ENCODE assay signal across 30 cellular contexts in genomic region chr4:113511944-113512343, GRCh38.
"Had no signal": no experiment of that assay in that cellular context is flagged by ENCODE, and none has a peak within 500 bp of the region (broad histone marks: within the 10 kb centered on the region; RNA-seq: fewer than 3 reads in every experiment).

No MANE protein-coding gene starts in this region.

- H3K9me3 ChIP-seq: neutrophil, pancreas, prostate gland, spleen, stomach, thoracic aorta, thyroid gland, tibial nerve, upper lobe of left lung, vagina had no signal

- H3K4me1 ChIP-seq: pancreas, prostate gland, spleen, stomach, thyroid gland, tibial nerve, upper lobe of left lung, vagina had no signal

- H3K4me2 ChIP-seq: smooth muscle cell had no signal

- H3K27me3 Mint-ChIP-seq: naive thymus-derived CD8-positive, alpha-beta T cell; natural killer cell treated with Interleukin-12 subunit alpha and Interleukin-12 subunit beta and Interleukin-15 and Interleukin-18, amount 100 ng/mL, for 72 hours; stimulated activated memory B cell treated with anti-CD40 and anti-IgM and Interleukin-4, amounts not matched to agents 10 μg/mL and 1 μg/mL and 100 μg/mL, for 72 hours; stimulated activated naive CD8-positive, alpha-beta T cell treated with anti-CD3 and anti-CD28 coated beads, Interleukin-15, Interleukin-2, amounts not matched to agents 100 ng/mL and 50 ng/mL, for 24 hours had no signal

- H3K4me3 Mint-ChIP-seq: naive thymus-derived CD8-positive, alpha-beta T cell; natural killer cell treated with Interleukin-12 subunit alpha and Interleukin-12 subunit beta and Interleukin-15 and Interleukin-18, amount 100 ng/mL, for 72 hours; nephron progenitor cell; neural crest cell; stimulated activated memory B cell treated with anti-CD40 and anti-IgM and Interleukin-4, amounts not matched to agents 10 μg/mL and 1 μg/mL and 100 μg/mL, for 72 hours; stimulated activated naive CD8-positive, alpha-beta T cell treated with anti-CD3 and anti-CD28 coated beads, Interleukin-15, Interleukin-2, amounts not matched to agents 100 ng/mL and 50 ng/mL, for 24 hours had no signal

- H3K36me3 ChIP-seq: neutrophil, prostate gland had no signal

- H3K4me3 ChIP-seq: pancreas, prostate gland, skin epidermis, smooth muscle cell, spleen, stomach, thoracic aorta, thyroid gland, tibial nerve, upper lobe of left lung, vagina had no signal

- H3K4me1 Mint-ChIP-seq: naive thymus-derived CD8-positive, alpha-beta T cell; nephron progenitor cell; neural crest cell; stimulated activated memory B cell treated with anti-CD40 and anti-IgM and Interleukin-4, amounts not matched to agents 10 μg/mL and 1 μg/mL and 100 μg/mL, for 72 hours had no signal

- H3K9me3 Mint-ChIP-seq: naive thymus-derived CD8-positive, alpha-beta T cell; natural killer cell treated with Interleukin-12 subunit alpha and Interleukin-12 subunit beta and Interleukin-15 and Interleukin-18, amount 100 ng/mL, for 72 hours; nephron progenitor cell; neural crest cell; stimulated activated memory B cell treated with anti-CD40 and anti-IgM and Interleukin-4, amounts not matched to agents 10 μg/mL and 1 μg/mL and 100 μg/mL, for 72 hours; stimulated activated naive CD8-positive, alpha-beta T cell treated with anti-CD3 and anti-CD28 coated beads, Interleukin-15, Interleukin-2, amounts not matched to agents 100 ng/mL and 50 ng/mL, for 24 hours had no signal

- DNase-seq: naive thymus-derived CD8-positive, alpha-beta T cell; nephron progenitor cell; nucleus accumbens; pancreas; retina; right cardiac atrium; spleen; stimulated activated CD4-positive, alpha-beta T cell treated with anti-CD3 and anti-CD28 coated beads, Interleukin-12 subunit alpha, Interleukin-12 subunit beta, amount 100 ng/mL, for 4 hours; stimulated activated CD4-positive, alpha-beta T cell treated with anti-CD3 and anti-CD28 coated beads, Interleukin-1b, Interleukin-23, amount 100 ng/mL, for 48 hours; stimulated activated CD4-positive, alpha-beta T cell treated with anti-CD3 and anti-CD28 coated beads, Interleukin-4, amount 100 ng/mL, for 1 hour; stimulated activated CD4-positive, alpha-beta T cell treated with anti-CD3 and anti-CD28 coated beads, Interleukin-4, amount 100 ng/mL, for 4 hours; stimulated activated CD8-positive, alpha-beta memory T cell treated with anti-CD3 and anti-CD28 coated beads, Interleukin-4, amount 100 ng/mL, for 48 hours; stimulated activated naive CD4-positive, alpha-beta T cell treated with Interleukin-2 at 50 U/mL for 16 hours; stomach; thyroid gland; trophoblast cell; upper lobe of left lung had no signal

- H3K27me3 ChIP-seq: neutrophil, pancreas, spleen, stomach, thyroid gland, tibial nerve, upper lobe of left lung, vagina had no signal

- ATAC-seq: naive thymus-derived CD8-positive, alpha-beta T cell; natural killer cell treated with Interleukin-12 subunit alpha and Interleukin-12 subunit beta and Interleukin-15 and Interleukin-18, amount 100 ng/mL, for 72 hours; pancreas; sciatic nerve; stimulated activated memory B cell treated with anti-CD40 and anti-IgM and Interleukin-4, amounts not matched to agents 10 μg/mL and 1 μg/mL and 100 μg/mL, for 72 hours had no signal

- FAIRE-seq: pancreas, urothelium cell line had no signal

- H3K27ac Mint-ChIP-seq: naive thymus-derived CD8-positive, alpha-beta T cell; natural killer cell treated with Interleukin-12 subunit alpha and Interleukin-12 subunit beta and Interleukin-15 and Interleukin-18, amount 100 ng/mL, for 72 hours; nephron progenitor cell; stimulated activated memory B cell treated with anti-CD40 and anti-IgM and Interleukin-4, amounts not matched to agents 10 μg/mL and 1 μg/mL and 100 μg/mL, for 72 hours; stimulated activated naive CD8-positive, alpha-beta T cell treated with anti-CD3 and anti-CD28 coated beads, Interleukin-15, Interleukin-2, amounts not matched to agents 100 ng/mL and 50 ng/mL, for 24 hours had no signal

- H3K27ac ChIP-seq: neutrophil, pancreas, prostate gland, skin epidermis, spleen, stomach, thoracic aorta, thyroid gland, tibial nerve, upper lobe of left lung, vagina had no signal
